Comparison of ENCODE assay signal across 9 cellular contexts in the genomic region with DNA sequence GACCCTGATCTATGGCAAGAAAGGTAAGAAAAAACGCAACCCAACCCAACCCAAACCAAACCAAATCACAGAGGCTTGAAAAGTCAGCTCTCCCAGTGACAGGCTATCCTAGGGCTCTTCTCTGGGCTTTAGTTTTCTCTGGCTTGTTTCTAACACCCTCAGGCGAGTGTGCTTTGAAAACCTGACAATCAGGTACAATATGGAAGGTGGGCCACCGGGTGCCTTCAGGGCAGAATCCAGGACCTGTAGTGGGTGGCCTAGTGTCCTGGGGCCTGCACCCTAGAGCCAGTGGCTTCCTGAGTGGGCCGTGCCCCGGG. TPM values are rescaled to one million over a fixed set of nuclear protein-coding genes. Genes with fewer than 3 reads are reported as not detected.
A peak's percentile ranks its signal among the peaks of the same experiment; 100 is the strongest.
DNase-seq lines count a peak whose midpoint lies in the region; ATAC-seq and TF ChIP-seq lines count a peak whose summit lies in the region.
"Had no signal": no experiment of that assay in that cellular context is flagged by ENCODE, and none has a peak within 500 bp of the region (broad histone marks: within the 10 kb centered on the region; RNA-seq: fewer than 3 reads in every experiment).

No MANE protein-coding gene starts in this region.

- no peaks in the 10 kb centered on the region for H3K9me3 Mint-ChIP-seq in activated B cell treated with CpG ODN at 0.5 μM for 24 hours

- DNase-seq in ELF-1 (ENCODE audit: low read depth, low spot score) = peak; percentile 88
- no peak for DNase-seq in activated B cell treated with CpG ODN at 0.5 μM for 24 hours
- DNase-seq in fibroblast of villous mesenchyme (ENCODE audit: low read depth) = no peak
- no peak for DNase-seq in retinal pigment epithelial cell (ENCODE audit: low read depth)
- DNase-seq in NCI-H345 (lab: John Stamatoyannopoulos, UW) = no peak
- DNase-seq in NCI-H187 treated with DMSO at 0.1 percent for 48 hours (lab: John Stamatoyannopoulos, UW) = no peak

- peaks cover 37% of the 10 kb centered on the region for H3K4me1 Mint-ChIP-seq in activated B cell treated with CpG ODN at 0.5 μM for 24 hours

- H3K27me3 Mint-ChIP-seq in activated B cell treated with CpG ODN at 0.5 μM for 24 hours = no peaks in the 10 kb centered on the region

- POLR2A ChIA-PET in activated B cell treated with CpG ODN at 0.5 μM for 24 hours (lab: Charles Lee) = interaction anchor here (0.6 to 6.8 kb wide), 15 partner anchors 8 to 241 kb away, joined by 3 to 64 read pairs (median 4); a partner anchor contains a TSS

- CTCF ChIA-PET in activated B cell treated with CpG ODN at 0.5 μM for 24 hours (lab: Charles Lee) = interaction anchor here (0.6 to 2.9 kb wide), 10 partner anchors 9 to 314 kb away, joined by 3 to 18 read pairs (median 6); no protein-coding TSS in a partner anchor

- no peaks in the 10 kb centered on the region for H3K36me3 Mint-ChIP-seq in activated B cell treated with CpG ODN at 0.5 μM for 24 hours (ENCODE audit: low read depth)

- H3K4me3 Mint-ChIP-seq in activated B cell treated with CpG ODN at 0.5 μM for 24 hours = peak overlapping the region; percentile 84

- peak overlapping the region; percentile 33 for H3K4me3 ChIP-seq in fibroblast of villous mesenchyme (ENCODE audit: low read depth, low read length)
- H3K4me3 ChIP-seq in retinal pigment epithelial cell (ENCODE audit: low read length) = peak overlapping the region; percentile 21
- H3K4me3 ChIP-seq: SK-N-MC had no signal

- peak overlapping the region; percentile 61 for H3K27ac Mint-ChIP-seq in activated B cell treated with CpG ODN at 0.5 μM for 24 hours

- intact Hi-C loops in activated B cell treated with CpG ODN at 0.5 μM for 24 hours (cut with micrococcal nuclease) = loop anchor here (1.0 to 2.0 kb wide), 4 partner anchors 13 to 195 kb away; no protein-coding TSS in a partner anchor

- peak; percentile 38 for ATAC-seq in activated B cell treated with CpG ODN at 0.5 μM for 24 hours (ENCODE audit: low read depth)
- ATAC-seq in GM21529 (IDR thresholded peaks at IDR 0.05; ENCODE audit: unreplicated experiment) = no peak
- ATAC-seq in GM21360 (IDR thresholded peaks at IDR 0.05; ENCODE audit: unreplicated experiment) = no peak

- TF ChIP-seq CTCF in activated B cell treated with CpG ODN at 0.5 μM for 24 hours (IDR thresholded peaks at IDR 0.05) (no peak), fibroblast of villous mesenchyme (IDR thresholded peaks at IDR 0.05; ENCODE audit: insufficient read depth, low read depth, low read length) (no peak), retinal pigment epithelial cell (conservative IDR thresholded peaks at IDR 0.05; ENCODE audit: low read depth, low read length) (no peak)

RNA-seq across cellular contexts. Expression of a gene that starts 46.8 kb away (rescaled TPM):
- total RNA-seq in activated B cell treated with CpG ODN at 0.5 μM for 24 hours (41.5 and 43.9 TPM in 2 replicates), fibroblast of villous mesenchyme (53.5 and 75.7 TPM in 2 replicates)
